ENCODE assay signal across 9 cellular contexts in the genomic region with DNA sequence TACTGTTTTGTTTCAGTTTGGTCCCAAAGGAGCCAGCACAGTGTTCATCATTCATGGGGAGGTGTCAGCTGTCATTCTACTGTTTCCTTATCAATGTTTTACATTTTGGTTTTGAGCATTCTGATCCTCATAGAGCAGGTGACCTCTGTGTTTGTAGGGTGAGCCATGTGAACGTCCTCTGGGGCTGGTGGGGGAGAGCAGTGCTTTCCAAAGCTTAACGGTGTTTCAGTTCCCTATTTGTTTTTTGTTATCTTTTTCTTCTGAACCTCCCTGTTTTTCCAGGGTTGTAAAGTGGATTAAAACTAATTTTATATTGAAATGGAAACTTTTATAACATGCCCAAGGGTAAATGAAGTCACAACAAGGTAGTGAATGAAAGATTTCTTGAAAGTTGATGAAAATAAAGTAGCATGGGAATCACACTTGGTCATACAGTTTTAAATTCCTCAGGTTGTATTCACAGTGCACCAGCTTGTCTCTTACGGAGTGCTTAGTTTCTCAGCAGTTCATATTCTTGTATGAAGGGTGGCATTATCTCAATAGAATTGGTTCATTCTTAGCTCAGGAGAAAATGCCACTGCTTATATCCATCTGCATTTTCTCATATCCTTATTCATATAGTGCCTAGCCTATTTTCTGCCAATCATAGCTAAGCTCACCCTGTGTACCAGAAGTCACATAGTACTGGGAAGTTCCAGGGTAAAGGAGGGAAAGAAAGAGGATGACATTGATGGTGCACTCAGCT. TPM values are rescaled to one million over a fixed set of nuclear protein-coding genes. Genes with fewer than 3 reads are reported as not detected.
A peak's percentile ranks its signal among the peaks of the same experiment; 100 is the strongest.
DNase-seq lines count a peak whose midpoint lies in the region; ATAC-seq and TF ChIP-seq lines count a peak whose summit lies in the region.
"Had no signal": no experiment of that assay in that cellular context is flagged by ENCODE, and none has a peak within 500 bp of the region (broad histone marks: within the 10 kb centered on the region; RNA-seq: fewer than 3 reads in every experiment).

No MANE protein-coding gene starts in this region.

- no peak for TF ChIP-seq POLR2A in breast epithelium (IDR thresholded peaks at IDR 0.05)

- H3K36me3 ChIP-seq in breast epithelium (no peaks in the 10 kb centered on the region), stomach smooth muscle (ENCODE audit: control insufficient read depth in 2 of 2, insufficient read depth in 2 of 2, low read length in 2 of 2) (no peaks in the 10 kb centered on the region)

- H3K4me3 ChIP-seq in breast epithelium, result peak overlapping the region in 1 of 3 donors; percentile 37
- peak overlapping the region; percentile 41 to 60 for H3K4me3 ChIP-seq in stomach smooth muscle (ENCODE audit: low read length in 2 of 2)

- intact Hi-C loops in breast epithelium (cut with DNase I; ENCODE audit: low total_unique reads), result no loop called here

- H3K4me1 ChIP-seq in breast epithelium (peaks cover 0 to 2% of the 10 kb centered on the region in 2 donors), stomach smooth muscle (ENCODE audit: control insufficient read depth, insufficient read depth, low read length) (peaks cover 37% of the 10 kb centered on the region)

- H3K9me3 ChIP-seq in breast epithelium, result no peaks in the 10 kb centered on the region
- no peaks in the 10 kb centered on the region for H3K9me3 ChIP-seq in stomach smooth muscle (ENCODE audit: control insufficient read depth in 2 of 2, low read length in 2 of 2)

- no peak for TF ChIP-seq CTCF in breast epithelium (IDR thresholded peaks at IDR 0.05)

- DNase-seq in breast epithelium (ENCODE audit: low spot score in 2 of 2) (no peak), NCI-H1105 treated with DMSO at 0.1 percent for 48 hours (lab: John Stamatoyannopoulos, UW) (no peak), SIG-M5 treated with dmso at 0.1 percent for 504 hours (lab: John Stamatoyannopoulos, UW; ENCODE audit: unreplicated experiment) (no peak), SKM-1 treated with dmso at 0.1 percent for 144 hours (lab: John Stamatoyannopoulos, UW; ENCODE audit: unreplicated experiment) (no peak), NCI-H1105 (lab: John Stamatoyannopoulos, UW) (no peak)
- DNase-seq: NCI-H1092 had no signal

- H3K9ac ChIP-seq in stomach smooth muscle (ENCODE audit: low read length in 2 of 2), result no peak overlapping the region

- H3K27me3 ChIP-seq in breast epithelium (no peaks in the 10 kb centered on the region), stomach smooth muscle (ENCODE audit: control insufficient read depth in 1 of 2, insufficient read depth in 2 of 2, low read length in 2 of 2) (no peaks in the 10 kb centered on the region)

- ATAC-seq in GM19397 (IDR thresholded peaks at IDR 0.05; ENCODE audit: unreplicated experiment), result peak; percentile 81
- ATAC-seq in HG03135 (IDR thresholded peaks at IDR 0.05; ENCODE audit: unreplicated experiment), result peak; percentile 81

- peak overlapping the region; percentile 18 to 58 for H3K27ac ChIP-seq in breast epithelium
- no peak overlapping the region for H3K27ac ChIP-seq in stomach smooth muscle (ENCODE audit: low read length)

RNA-seq across cellular contexts. Expression of a gene that starts 54.5 kb away (rescaled TPM):
- total RNA-seq in breast epithelium, result 10 to 100 TPM; 62.1 to 89.1 (median 74.7) TPM
